Comparison of ENCODE assay signal across 21 cellular contexts in the genomic region with DNA sequence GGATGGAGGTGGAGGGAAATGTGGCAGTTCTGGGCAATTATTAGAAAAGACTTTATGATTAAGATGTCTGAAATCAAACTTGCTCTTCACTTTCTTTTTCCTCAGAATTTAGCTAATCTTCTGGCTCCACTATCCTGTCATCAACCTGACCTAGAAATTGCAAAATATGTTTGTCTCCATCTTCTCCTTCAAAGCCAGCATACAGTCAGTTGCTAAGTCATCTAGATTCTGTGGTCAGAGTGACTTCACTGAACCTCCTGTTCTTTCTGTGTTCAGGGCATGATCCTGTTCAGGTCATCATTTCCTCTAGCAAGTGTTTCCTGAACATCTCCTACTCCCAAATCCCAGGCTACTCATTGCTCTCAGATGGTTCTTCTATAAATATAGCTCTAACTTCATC. TPM values are rescaled to one million over a fixed set of nuclear protein-coding genes. Genes with fewer than 3 reads are reported as not detected.
A peak's percentile ranks its signal among the peaks of the same experiment; 100 is the strongest.
DNase-seq lines count a peak whose midpoint lies in the region; ATAC-seq and TF ChIP-seq lines count a peak whose summit lies in the region.
"Had no signal": no experiment of that assay in that cellular context is flagged by ENCODE, and none has a peak within 500 bp of the region (broad histone marks: within the 10 kb centered on the region; RNA-seq: fewer than 3 reads in every experiment).

No MANE protein-coding gene starts in this region.

- H3K9me3 ChIP-seq in psoas muscle, result peaks cover 4% of the 10 kb centered on the region

- no peak for TF ChIP-seq CTCF in psoas muscle (IDR thresholded peaks at IDR 0.05)

- ATAC-seq in activated T-helper 17 cell treated with anti-CD3 and anti-CD28 coated beads, Interleukin-2, amount 50 U/mL, for 72 hours (replicated peaks), result peak; percentile 69
- ATAC-seq in psoas muscle (no peak), GM19452 (IDR thresholded peaks at IDR 0.05; ENCODE audit: unreplicated experiment) (no peak)
- ATAC-seq: GM12878, T-helper 17 cell had no signal

- peak; percentile 27 for DNase-seq in H4 (ENCODE audit: low spot score)
- DNase-seq in MV-4-11 (lab: John Stamatoyannopoulos, UW), result peak; percentile 83
- peak; percentile 64 for DNase-seq in kidney tubule cell (ENCODE audit: low spot score)
- DNase-seq in NCI-H128 (lab: John Stamatoyannopoulos, UW; ENCODE audit: unreplicated experiment), result no peak
- DNase-seq in mucosa of gallbladder (ENCODE audit: low spot score), result no peak
- no peak for DNase-seq in psoas muscle
- DNase-seq: activated CD4-positive, alpha-beta T cell treated with anti-CD3 and anti-CD28 coated beads for 4 hours; activated T-cell treated with anti-CD3 and anti-CD28 coated beads, Interleukin-2, amount 50 U/mL, for 24 hours; CD4-positive, alpha-beta memory T cell; dorsolateral prefrontal cortex; EL; Kasumi-1; left ventricle myocardium inferior; NCI-H2029 treated with DMSO at 0.1 percent for 48 hours; NCI-H69; stimulated activated CD4-positive, alpha-beta T cell treated with anti-CD3 and anti-CD28 coated beads, Interleukin-15, amount 100 ng/mL, for 24 hours; T-helper 17 cell had no signal

- no peak overlapping the region for H3K27ac Mint-ChIP-seq in activated T-helper 17 cell treated with anti-CD3 and anti-CD28 coated beads, Interleukin-2, amount 50 U/mL, for 72 hours
- H3K27ac Mint-ChIP-seq: activated T-cell treated with anti-CD3 and anti-CD28 coated beads, Interleukin-2, amount 50 U/mL, for 24 hours; CD4-positive, alpha-beta memory T cell; progenitor cell of endocrine pancreas; T-helper 17 cell had no signal

- H3K4me3 Mint-ChIP-seq in activated T-helper 17 cell treated with anti-CD3 and anti-CD28 coated beads, Interleukin-2, amount 50 U/mL, for 72 hours, result no peak overlapping the region
- H3K4me3 Mint-ChIP-seq: activated T-cell treated with anti-CD3 and anti-CD28 coated beads, Interleukin-2, amount 50 U/mL, for 24 hours; CD4-positive, alpha-beta memory T cell; T-helper 17 cell had no signal

- H3K4me1 ChIP-seq in psoas muscle, result no peaks in the 10 kb centered on the region
- H3K4me1 ChIP-seq: left ventricle myocardium inferior had no signal

- no peaks in the 10 kb centered on the region for H3K36me3 ChIP-seq in psoas muscle (ENCODE audit: insufficient read depth in 1 of 2, low read depth in 1 of 2)
- H3K36me3 ChIP-seq: left ventricle myocardium inferior had no signal

- peaks cover 9% of the 10 kb centered on the region for H3K4me1 Mint-ChIP-seq in activated T-helper 17 cell treated with anti-CD3 and anti-CD28 coated beads, Interleukin-2, amount 50 U/mL, for 72 hours

- H3K4me3 ChIP-seq in psoas muscle, result no peak overlapping the region
- H3K4me3 ChIP-seq: dorsolateral prefrontal cortex, GM12878, left ventricle myocardium inferior had no signal

- peaks cover 3% of the 10 kb centered on the region for H3K9me3 Mint-ChIP-seq in activated T-helper 17 cell treated with anti-CD3 and anti-CD28 coated beads, Interleukin-2, amount 50 U/mL, for 72 hours
- H3K9me3 Mint-ChIP-seq: activated T-cell treated with anti-CD3 and anti-CD28 coated beads, Interleukin-2, amount 50 U/mL, for 24 hours had no signal

- intact Hi-C loops in psoas muscle (cut with DNase I), result loop anchor here in 1 of 2 donors (10.0 kb wide), 1 partner anchor 313 kb away; no protein-coding TSS in a partner anchor

- H3K27me3 Mint-ChIP-seq in activated T-helper 17 cell treated with anti-CD3 and anti-CD28 coated beads, Interleukin-2, amount 50 U/mL, for 72 hours, result peaks cover 48% of the 10 kb centered on the region

- no peaks in the 10 kb centered on the region for H3K27me3 ChIP-seq in psoas muscle (ENCODE audit: insufficient read depth in 3 of 3, low read length in 2 of 3)

- H3K36me3 Mint-ChIP-seq in activated T-helper 17 cell treated with anti-CD3 and anti-CD28 coated beads, Interleukin-2, amount 50 U/mL, for 72 hours (ENCODE audit: low read depth), result no peaks in the 10 kb centered on the region
- H3K36me3 Mint-ChIP-seq: CD4-positive, alpha-beta memory T cell had no signal

- no peak overlapping the region for H3K27ac ChIP-seq in psoas muscle
- H3K27ac ChIP-seq: dorsolateral prefrontal cortex, left ventricle myocardium inferior had no signal

RNA-seq across cellular contexts. Expression of gene CCNA1, which starts 10.8 kb away (rescaled TPM):
- 2.7 and 4.5 TPM in 2 replicates for total RNA-seq in H4 (2014; rRNA removed; shearing (Covaris generic))
- total RNA-seq in activated T-helper 17 cell treated with anti-CD3 and anti-CD28 coated beads, Interleukin-2, amount 50 U/mL, for 72 hours, result under 1 TPM; 0.34 to 0.76 TPM
- total RNA-seq in mucosa of gallbladder (5.6 TPM), psoas muscle (under 1 TPM in 2 of 4 donors, not detected in 2; 0.79 to 0.92 TPM)
- polyA plus RNA-seq in psoas muscle, result 1 to 10 TPM in 2 of 3 donors, not detected in 1; 1.6 to 5.8 TPM
- total RNA-seq: CD4-positive, alpha-beta memory T cell; left ventricle myocardium inferior; T-helper 17 cell had no signal
- polyA plus RNA-seq: CD4-positive, alpha-beta memory T cell had no signal

Comparison
In these comparisons a context has a peak if more than half of its experiments do, and no peak if none do; other contexts are left out.
1. DNase-seq: peak in H4 (single experiment), MV-4-11 (single experiment) and kidney tubule cell (single experiment); none in NCI-H128 (single experiment), mucosa of gallbladder (single experiment) and psoas muscle (0 of 2).